ENCODE assay signal across 12 cellular contexts in genomic region chr2:28394997-28395333, GRCh38. TPM values are rescaled to one million over a fixed set of nuclear protein-coding genes. Genes with fewer than 3 reads are reported as not detected.
DNase-seq lines count a peak whose midpoint lies in the region; ATAC-seq and TF ChIP-seq lines count a peak whose summit lies in the region.
"Had no signal": no experiment of that assay in that cellular context is flagged by ENCODE, and none has a peak within 500 bp of the region (broad histone marks: within the 10 kb centered on the region; RNA-seq: fewer than 3 reads in every experiment).

No MANE protein-coding gene starts in this region.

- H3K4me1 ChIP-seq in HUES64 (ENCODE audit: insufficient read depth, low read length): peaks cover 23% of the 10 kb centered on the region
- peaks cover 5 to 26% of the 10 kb centered on the region in 2 donors for H3K4me1 ChIP-seq in breast epithelium
- H3K4me1 ChIP-seq in right lobe of liver: peaks cover 0 to 31% (median 7%) of the 10 kb centered on the region in 4 donors

- no peak overlapping the region for H3K27ac ChIP-seq in HUES64 (ENCODE audit: low read depth, low read length)
- H3K27ac ChIP-seq in breast epithelium: peak overlapping the region; percentile 100
- H3K27ac ChIP-seq in right lobe of liver: peak overlapping the region; percentile 99 to 100 (median 99)
- H3K27ac ChIP-seq in temporal lobe (ENCODE audit: low read depth, low read length): peak overlapping the region; percentile 82
- H3K27ac ChIP-seq: cardiac muscle cell had no signal

- DNase-seq in breast epithelium (ENCODE audit: low spot score in 2 of 2) (no peak), right lobe of liver (no peak), hippocampal formation (lab: John Stamatoyannopoulos, UW) (no peak), NCI-H524 treated with DMSO at 0.1 percent for 48 hours (lab: John Stamatoyannopoulos, UW) (no peak), GM13977 (ENCODE audit: low spot score) (no peak), CD1c-positive myeloid dendritic cell (ENCODE audit: extremely low spot score) (no peak)
- DNase-seq: naive B cell, NCI-H1930 had no signal

- H3K4me3 ChIP-seq in HUES64 (ENCODE audit: low read length) (peak overlapping the region; percentile 72), breast epithelium (peak overlapping the region; percentile 74 to 92 (median 92)), right lobe of liver (peak overlapping the region; percentile 77 to 85 (median 78))

- ATAC-seq in right lobe of liver: no peak
- ATAC-seq: stimulated activated effector memory CD8-positive, alpha-beta T cell treated with anti-CD3 and anti-CD28 coated beads, Interleukin-12 subunit alpha, Interleukin-12 subunit beta, amount 100 ng/mL, for 72 hours had no signal

- no peaks in the 10 kb centered on the region for H3K36me3 ChIP-seq in HUES64 (ENCODE audit: insufficient read depth, low read length)
- H3K36me3 ChIP-seq in breast epithelium: no peaks in the 10 kb centered on the region
- H3K36me3 ChIP-seq in right lobe of liver: peaks cover 0 to 1% (median 0%) of the 10 kb centered on the region in 4 donors
- H3K36me3 ChIP-seq: cardiac muscle cell had no signal

- no peak overlapping the region; the same call in 1 of the 2 replicates for H3K9ac ChIP-seq in HUES64 (ENCODE audit: low read depth, low read length)

- WGBS in HUES64: 67% methylated on average over 7 of the region's 7 CpGs
- 5% methylated on average over 7 of the region's 7 CpGs for WGBS in right lobe of liver (ENCODE audit: insufficient coverage, low coverage, low lambda C conversion rate, missing lambda C conversion rate)

- TF ChIP-seq CTCF in breast epithelium (IDR thresholded peaks at IDR 0.05) (no peak), right lobe of liver (IDR thresholded peaks at IDR 0.05) (no peak), GM13977 (IDR thresholded peaks at IDR 0.05; ENCODE audit: extremely low read depth, insufficient read depth, missing control alignments) (no peak)

- H3K9me3 ChIP-seq in HUES64 (ENCODE audit: insufficient read depth, low read depth, low read length) (no peaks in the 10 kb centered on the region), breast epithelium (no peaks in the 10 kb centered on the region), right lobe of liver (no peaks in the 10 kb centered on the region)

- in situ Hi-C loops in GM13977 (cut with MboI; ENCODE audit: low pct_unique_long_range_greater_than_20kb, low sequenced_read_pairs, unreplicated experiment): no loop called here

- intact Hi-C loops in breast epithelium (cut with DNase I; ENCODE audit: low total_unique reads) (no loop called here), right lobe of liver (cut with DNase I) (loop anchor here in 1 of 2 donors (5.0 kb wide), 1 partner anchor 53 kb away; no protein-coding TSS in a partner anchor)

- H3K27me3 ChIP-seq in HUES64 (ENCODE audit: insufficient read depth, low read length) (peaks cover 40% of the 10 kb centered on the region), breast epithelium (no peaks in the 10 kb centered on the region), right lobe of liver (no peaks in the 10 kb centered on the region)

- TF ChIP-seq POLR2A in breast epithelium (IDR thresholded peaks at IDR 0.05): no peak
- TF ChIP-seq POLR2A in right lobe of liver (IDR thresholded peaks at IDR 0.05): no peak

RNA-seq across cellular contexts. Expression of gene FOSL2, which starts 2.3 kb away (rescaled TPM):
- polyA plus RNA-seq in HUES64 (2013, experiment 1 of 2): 1.4 TPM
- 1.0 TPM for polyA plus RNA-seq in HUES64 (2013, experiment 2 of 2)
- 100 to 1,000 TPM; 106 to 116 (median 116) TPM for total RNA-seq in breast epithelium
- 10 to 100 TPM in 4 of 6 experiments, 1 to 10 TPM in 2; 8.1 to 70.7 (median 14.9) TPM for total RNA-seq in right lobe of liver
- 8.9 TPM for total RNA-seq in temporal lobe
